In genomic region chr14:23237772-23238594, GRCh38 we compare ENCODE assay signal across 8 cellular contexts. TPM values are rescaled to one million over a fixed set of nuclear protein-coding genes. Genes with fewer than 3 reads are reported as not detected.
DNase-seq lines count a peak whose midpoint lies in the region; ATAC-seq and TF ChIP-seq lines count a peak whose summit lies in the region.

A gene with protein sequence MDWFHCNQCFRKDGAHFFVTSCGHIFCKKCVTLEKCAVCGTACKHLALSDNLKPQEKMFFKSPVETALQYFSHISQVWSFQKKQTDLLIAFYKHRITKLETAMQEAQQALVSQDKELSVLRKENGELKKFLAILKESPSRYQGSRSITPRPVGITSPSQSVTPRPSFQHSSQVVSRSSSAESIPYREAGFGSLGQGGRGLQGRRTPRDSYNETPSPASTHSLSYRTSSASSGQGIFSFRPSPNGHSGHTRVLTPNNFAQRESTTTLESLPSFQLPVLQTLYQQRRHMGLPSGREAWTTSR (plus strand): TSS chr14:23237936. CDS start chr14:23240346, 2,410 bp downstream.

- no peaks in the 10 kb centered on the region for H3K4me1 Mint-ChIP-seq in activated T-helper 17 cell treated with anti-CD3 and anti-CD28 coated beads, Interleukin-2, amount 50 U/mL, for 72 hours
- H3K4me1 Mint-ChIP-seq in naive thymus-derived CD4-positive, alpha-beta T cell = peaks cover 0 to 8% (median 6%) of the 10 kb centered on the region in 7 donors

- TF ChIP-seq CTCF in RWPE1 (conservative IDR thresholded peaks at IDR 0.05; ENCODE audit: low read depth) = no peak
- no peak for TF ChIP-seq CTCF in fibroblast of pulmonary artery (IDR thresholded peaks at IDR 0.05; ENCODE audit: low read length, missing control alignments)

- no peaks in the 10 kb centered on the region for H3K36me3 Mint-ChIP-seq in activated T-helper 17 cell treated with anti-CD3 and anti-CD28 coated beads, Interleukin-2, amount 50 U/mL, for 72 hours (ENCODE audit: low read depth)
- no peaks in the 10 kb centered on the region for H3K36me3 Mint-ChIP-seq in naive thymus-derived CD4-positive, alpha-beta T cell

- peak; percentile 14 for DNase-seq in Jurkat, Clone E6-1 (ENCODE audit: low read depth, low spot score)
- DNase-seq in RWPE1 (ENCODE audit: low spot score) (peak; percentile 93), fibroblast of pulmonary artery (ENCODE audit: low read depth) (peak; percentile 78), Kasumi-1 (lab: John Stamatoyannopoulos, UW) (no peak)
- peak; percentile 60 to 88 (median 72) for DNase-seq in naive thymus-derived CD4-positive, alpha-beta T cell
- DNase-seq in stimulated activated CD8-positive, alpha-beta memory T cell treated with anti-CD3 and anti-CD28 coated beads, Interleukin-7, amount 100 ng/mL, for 24 hours (ENCODE audit: low read depth) = peak; percentile 73

- H3K27ac Mint-ChIP-seq in activated T-helper 17 cell treated with anti-CD3 and anti-CD28 coated beads, Interleukin-2, amount 50 U/mL, for 72 hours = no peak within 1 kb of the TSS
- H3K27ac Mint-ChIP-seq in naive thymus-derived CD4-positive, alpha-beta T cell = peak within 1 kb of the TSS in 1 of 9 donors; percentile 18

- peaks cover 10% of the 10 kb centered on the region for H3K27me3 Mint-ChIP-seq in activated T-helper 17 cell treated with anti-CD3 and anti-CD28 coated beads, Interleukin-2, amount 50 U/mL, for 72 hours
- H3K27me3 Mint-ChIP-seq in naive thymus-derived CD4-positive, alpha-beta T cell = peaks cover 18 to 30% (median 20%) of the 10 kb centered on the region in 5 donors

- no peaks in the 10 kb centered on the region for H3K36me3 ChIP-seq in naive thymus-derived CD4-positive, alpha-beta T cell (ENCODE audit: control insufficient read depth in 2 of 3, insufficient read depth in 3 of 3, low read length in 3 of 3)

- H3K9me3 ChIP-seq in naive thymus-derived CD4-positive, alpha-beta T cell (ENCODE audit: control insufficient read depth in 2 of 3, low read length in 3 of 3) = no peaks in the 10 kb centered on the region

- H3K4me3 ChIP-seq in Jurkat, Clone E6-1 (ENCODE audit: low read length) = no peak within 1 kb of the TSS
- H3K4me3 ChIP-seq in fibroblast of pulmonary artery (replicated peaks; ENCODE audit: low read depth, low read length) = peak within 1 kb of the TSS; percentile 41
- H3K4me3 ChIP-seq in naive thymus-derived CD4-positive, alpha-beta T cell (ENCODE audit: low read length) = peak within 1 kb of the TSS; percentile 31

- peak within 1 kb of the TSS; percentile 67 for H3K27ac ChIP-seq in RWPE1
- H3K27ac ChIP-seq in naive thymus-derived CD4-positive, alpha-beta T cell (ENCODE audit: low read depth, low read length) = no peak within 1 kb of the TSS

- peak within 1 kb of the TSS; percentile 64 for H3K4me3 Mint-ChIP-seq in activated T-helper 17 cell treated with anti-CD3 and anti-CD28 coated beads, Interleukin-2, amount 50 U/mL, for 72 hours
- peak within 1 kb of the TSS; percentile 42 to 80 (median 68) for H3K4me3 Mint-ChIP-seq in naive thymus-derived CD4-positive, alpha-beta T cell

- H3K27me3 ChIP-seq in naive thymus-derived CD4-positive, alpha-beta T cell (ENCODE audit: control insufficient read depth in 2 of 2, insufficient read depth in 2 of 2, low read length in 2 of 2) = peaks cover 0 to 6% of the 10 kb centered on the region in 2 donors

- H3K9me3 Mint-ChIP-seq in activated T-helper 17 cell treated with anti-CD3 and anti-CD28 coated beads, Interleukin-2, amount 50 U/mL, for 72 hours = no peaks in the 10 kb centered on the region
- H3K9me3 Mint-ChIP-seq in naive thymus-derived CD4-positive, alpha-beta T cell = no peaks in the 10 kb centered on the region

- CTCF ChIA-PET in RWPE1 (lab: Yijun Ruan, JAX) = interaction anchor here (0.6 kb wide), 2 partner anchors 24 to 30 kb away, joined by 3 read pairs; no protein-coding TSS in a partner anchor
- CTCF ChIA-PET in naive thymus-derived CD4-positive, alpha-beta T cell (lab: Charles Lee) = interaction anchor here (0.5 kb wide), 1 partner anchor 595 kb away, joined by 3 read pairs; no protein-coding TSS in a partner anchor

- POLR2A ChIA-PET in RWPE1 (lab: Yijun Ruan, JAX; ENCODE audit: low non-redundant PET) = no interaction called here
- POLR2A ChIA-PET in naive thymus-derived CD4-positive, alpha-beta T cell (lab: Charles Lee) = interaction anchor here (0.7 kb wide), 1 partner anchor 61 kb away, joined by 3 read pairs; no protein-coding TSS in a partner anchor

- ATAC-seq in GM18498 (IDR thresholded peaks at IDR 0.05; ENCODE audit: unreplicated experiment) = peak; percentile 54
- ATAC-seq in activated T-helper 17 cell treated with anti-CD3 and anti-CD28 coated beads, Interleukin-2, amount 50 U/mL, for 72 hours (replicated peaks) = peak; percentile 100
- peak; percentile 100 for ATAC-seq in naive thymus-derived CD4-positive, alpha-beta T cell

- intact Hi-C loops in naive thymus-derived CD4-positive, alpha-beta T cell (cut with micrococcal nuclease) = no loop called here

- H3K4me1 ChIP-seq in naive thymus-derived CD4-positive, alpha-beta T cell (ENCODE audit: control insufficient read depth in 2 of 2, insufficient read depth in 2 of 2, low read length in 2 of 2) = peaks cover 0 to 7% of the 10 kb centered on the region in 2 donors

RNA-seq across cellular contexts. Expression of the gene that starts here (rescaled TPM):
- polyA plus RNA-seq in Jurkat, Clone E6-1 (2012; ENCODE audit: insufficient read depth, insufficient read length) = 1.1 TPM
- not detected for total RNA-seq in activated T-helper 17 cell treated with anti-CD3 and anti-CD28 coated beads, Interleukin-2, amount 50 U/mL, for 72 hours
- total RNA-seq in naive thymus-derived CD4-positive, alpha-beta T cell = not detected
- polyA plus RNA-seq in naive thymus-derived CD4-positive, alpha-beta T cell = not detected

Comparison
In these comparisons a context has a peak if more than half of its experiments do, and no peak if none do; other contexts are left out.
1. Peak in ATAC-seq in activated T-helper 17 cell treated with anti-CD3 and anti-CD28 coated beads, Interleukin-2, amount 50 U/mL, for 72 hours; RNA of the gene not detected or under 1 TPM.
2. Peak in DNase-seq, ATAC-seq and H3K4me3 ChIP-seq in naive thymus-derived CD4-positive, alpha-beta T cell; RNA of the gene not detected or under 1 TPM.
3. DNase-seq: peak in Jurkat, Clone E6-1 (single experiment), RWPE1 (single experiment), fibroblast of pulmonary artery (single experiment) and stimulated activated CD8-positive, alpha-beta memory T cell treated with anti-CD3 and anti-CD28 coated beads, Interleukin-7, amount 100 ng/mL, for 24 hours (single experiment); none in Kasumi-1 (0 of 2).
4. Peak in every context shown above with its lines, with median percentiles within 50 percentile points of each other: ATAC-seq.